12 cellular contexts compared by ENCODE assay signal in genomic region chr2:9347411-9347853, GRCh38.
DNase-seq lines count a peak whose midpoint lies in the region; ATAC-seq and TF ChIP-seq lines count a peak whose summit lies in the region.
"Had no signal": no experiment of that assay in that cellular context is flagged by ENCODE, and none has a peak within 500 bp of the region (broad histone marks: within the 10 kb centered on the region; RNA-seq: fewer than 3 reads in every experiment).

No MANE protein-coding gene starts in this region.

- H3K36me3 ChIP-seq in psoas muscle (ENCODE audit: insufficient read depth in 1 of 2, low read depth in 1 of 2): peaks cover 7 to 17% of the 10 kb centered on the region in 2 donors
- no peaks in the 10 kb centered on the region for H3K36me3 ChIP-seq in CD4-positive, alpha-beta memory T cell (ENCODE audit: insufficient read depth, low read length)

- no peaks in the 10 kb centered on the region for H3K27me3 ChIP-seq in psoas muscle (ENCODE audit: insufficient read depth in 3 of 3, low read length in 2 of 3)
- H3K27me3 ChIP-seq in CD4-positive, alpha-beta memory T cell (ENCODE audit: insufficient read depth, low read length): no peaks in the 10 kb centered on the region

- no peaks in the 10 kb centered on the region for H3K9me3 Mint-ChIP-seq in CD4-positive, alpha-beta memory T cell

- no peaks in the 10 kb centered on the region for H3K36me3 Mint-ChIP-seq in CD4-positive, alpha-beta memory T cell

- no peaks in the 10 kb centered on the region for H3K9me3 ChIP-seq in psoas muscle
- no peaks in the 10 kb centered on the region for H3K9me3 ChIP-seq in CD4-positive, alpha-beta memory T cell (ENCODE audit: control insufficient read depth in 1 of 2, low read length in 2 of 2)

- H3K27ac Mint-ChIP-seq in CD4-positive, alpha-beta memory T cell: no peak overlapping the region
- H3K27ac Mint-ChIP-seq: B cell had no signal

- no peaks in the 10 kb centered on the region for H3K4me1 ChIP-seq in psoas muscle
- H3K4me1 ChIP-seq in CD4-positive, alpha-beta memory T cell (ENCODE audit: insufficient read depth, low read length): no peaks in the 10 kb centered on the region

- CTCF ChIA-PET in CD4-positive, alpha-beta memory T cell (lab: Charles Lee; ENCODE audit: partially characterized antibody): no interaction called here

- WGBS in psoas muscle, 3 donors: 21 to 46% (median 24%) methylated on average over 6 of the region's 6 CpGs

- intact Hi-C loops in left cardiac atrium (cut with DNase I): no loop called here
- intact Hi-C loops in psoas muscle (cut with DNase I): no loop called here
- intact Hi-C loops in CD4-positive, alpha-beta memory T cell (cut with micrococcal nuclease): no loop called here

- no peak for TF ChIP-seq CTCF in psoas muscle (IDR thresholded peaks at IDR 0.05)

- H3K27me3 Mint-ChIP-seq in CD4-positive, alpha-beta memory T cell: peaks cover 7 to 14% of the 10 kb centered on the region in 2 donors

- no peak overlapping the region for H3K27ac ChIP-seq in psoas muscle
- H3K27ac ChIP-seq in substantia nigra (ENCODE audit: low read depth, low read length, poor library complexity, severe bottlenecking): no peak overlapping the region
- no peak overlapping the region for H3K27ac ChIP-seq in CD4-positive, alpha-beta memory T cell (ENCODE audit: low read depth, low read length)

- no peaks in the 10 kb centered on the region for H3K4me1 Mint-ChIP-seq in CD4-positive, alpha-beta memory T cell
- H3K4me1 Mint-ChIP-seq: B cell had no signal

- peak; percentile 80 to 94 for ATAC-seq in left cardiac atrium
- ATAC-seq in psoas muscle: peak; percentile 55 to 88 (median 78)
- ATAC-seq: HCT116 had no signal

- H3K4me3 ChIP-seq in psoas muscle: no peak overlapping the region
- H3K4me3 ChIP-seq in CD4-positive, alpha-beta memory T cell (ENCODE audit: low read length in 2 of 2): no peak overlapping the region

- DNase-seq in AG08396 (ENCODE audit: low spot score) (peak; percentile 64), amniotic epithelial cell (ENCODE audit: low read depth) (peak; percentile 76), left cardiac atrium (peak; percentile 72), psoas muscle (peak; percentile 76 to 85), NCI-H1436 (lab: John Stamatoyannopoulos, UW) (no peak), substantia nigra (lab: John Stamatoyannopoulos, UW) (no peak), NCI-H2196 (lab: John Stamatoyannopoulos, UW; ENCODE audit: unreplicated experiment) (no peak)
- DNase-seq in CD4-positive, alpha-beta memory T cell: no peak
- DNase-seq: activated CD8-positive, alpha-beta memory T cell treated with anti-CD3 and anti-CD28 coated beads for 24 hours; NCI-H1105 had no signal

- POLR2A ChIA-PET in CD4-positive, alpha-beta memory T cell (lab: Charles Lee; ENCODE audit: partially characterized antibody): no interaction called here

- H3K4me3 Mint-ChIP-seq in CD4-positive, alpha-beta memory T cell: no peak overlapping the region
- H3K4me3 Mint-ChIP-seq: B cell had no signal

Comparison
In these comparisons a context has a peak if more than half of its experiments do, and no peak if none do; other contexts are left out.
1. DNase-seq: peak in AG08396 (single experiment), amniotic epithelial cell (single experiment), left cardiac atrium (single experiment) and psoas muscle (2 of 2); none in NCI-H1436 (single experiment), substantia nigra (0 of 49), NCI-H2196 (single experiment) and CD4-positive, alpha-beta memory T cell (0 of 5).